Comparison of ENCODE assay signal across 32 cellular contexts in genomic region chr11:124743050-124743449, GRCh38. TPM values are rescaled to one million over a fixed set of nuclear protein-coding genes. Genes with fewer than 3 reads are reported as not detected.
"Had no signal": no experiment of that assay in that cellular context is flagged by ENCODE, and none has a peak within 500 bp of the region (broad histone marks: within the 10 kb centered on the region; RNA-seq: fewer than 3 reads in every experiment).

No MANE protein-coding gene starts in this region.

- H3K27ac ChIP-seq: brain microvascular endothelial cell, epithelial cell of prostate, esophagus squamous epithelium, gastroesophageal sphincter, heart right ventricle, hepatocyte, WERI-Rb-1 had no signal

- H3K4me3 ChIP-seq: esophagus squamous epithelium, gastroesophageal sphincter, heart right ventricle, hepatocyte had no signal

- H3K36me3 ChIP-seq: brain microvascular endothelial cell, esophagus squamous epithelium, gastroesophageal sphincter, heart right ventricle, WERI-Rb-1 had no signal

- DNase-seq: activated CD4-positive, alpha-beta memory T cell treated with anti-CD3 and anti-CD28 coated beads for 36 hours; activated CD4-positive, alpha-beta T cell treated with anti-CD3 and anti-CD28 coated beads for 36 hours; activated CD4-positive, alpha-beta T cell treated with anti-CD3 and anti-CD28 coated beads, Interleukin-2, amount 10 ng/mL, durations not matched to agents 24 days and 14 days; activated CD4-positive, CD25-positive, alpha-beta regulatory T cell; activated CD4-positive, CD25-positive, alpha-beta regulatory T cell treated with anti-CD3 and anti-CD28 coated beads, Interleukin-2, amount 50 U/mL, for 72 hours; activated CD8-positive, alpha-beta memory T cell treated with anti-CD3 and anti-CD28 coated beads, Interleukin-2, amount 10 ng/mL, durations not matched to agents 7 days and 5 days; activated CD8-positive, alpha-beta memory T cell treated with anti-CD3 and anti-CD28 coated beads, Interleukin-2, amount 50 U/mL, for 4 hours; activated CD8-positive, alpha-beta T cell treated with anti-CD3 and anti-CD28 coated beads, Interleukin-2, amount 10 ng/mL, durations not matched to agents 7 days and 5 days; activated gamma-delta T cell; activated naive CD4-positive, alpha-beta T cell; activated naive CD4-positive, alpha-beta T cell treated with anti-CD3 and anti-CD28 coated beads, Interleukin-2, amount 10 ng/mL, durations not matched to agents 7 days and 5 days; activated naive CD8-positive, alpha-beta T cell treated with anti-CD3 and anti-CD28 coated beads, Interleukin-2, amount 10 ng/mL, durations not matched to agents 7 days and 5 days; activated T-cell treated with anti-CD3 and anti-CD28 coated beads, Interleukin-2, amount 50 U/mL, for 1 hour; activated T-cell treated with anti-CD3 and anti-CD28 coated beads, Interleukin-2, amount 50 U/mL, for 48 hours; anterior cingulate cortex; brain microvascular endothelial cell; cortex of kidney; dermis blood vessel endothelial cell; effector CD8-positive, alpha-beta T cell; esophagus squamous epithelium; foreskin melanocyte; heart right ventricle; T1000; WERI-Rb-1 had no signal

- ATAC-seq: activated CD4-positive, alpha-beta T cell treated with anti-CD3 and anti-CD28 coated beads for 36 hours; activated CD8-positive, alpha-beta memory T cell treated with anti-CD3 and anti-CD28 coated beads, Interleukin-2, amount 10 ng/mL, durations not matched to agents 7 days and 5 days; activated CD8-positive, alpha-beta T cell treated with anti-CD3 and anti-CD28 coated beads, Interleukin-2, amount 10 ng/mL, durations not matched to agents 7 days and 5 days; activated naive CD4-positive, alpha-beta T cell treated with anti-CD3 and anti-CD28 coated beads, Interleukin-2, amount 50 U/mL, for 72 hours; gastroesophageal sphincter; heart right ventricle had no signal

- H3K9me3 ChIP-seq: esophagus squamous epithelium, gastroesophageal sphincter, heart right ventricle had no signal

RNA-seq across cellular contexts. Expression of gene NRGN, which starts 3.3 kb away (rescaled TPM):
- total RNA-seq: bronchial epithelial cell, hepatocyte had no signal

RNA-seq across cellular contexts. Expression of gene VSIG2, which starts 9.0 kb away (rescaled TPM):
- total RNA-seq: activated CD4-positive, alpha-beta T cell treated with anti-CD3 and anti-CD28 coated beads for 36 hours; activated CD8-positive, alpha-beta memory T cell treated with anti-CD3 and anti-CD28 coated beads, Interleukin-2, amount 10 ng/mL, durations not matched to agents 7 days and 5 days; activated CD8-positive, alpha-beta T cell treated with anti-CD3 and anti-CD28 coated beads, Interleukin-2, amount 10 ng/mL, durations not matched to agents 7 days and 5 days; activated naive CD4-positive, alpha-beta T cell treated with anti-CD3 and anti-CD28 coated beads, Interleukin-2, amount 50 U/mL, for 72 hours; activated T-helper 1 cell treated with anti-CD3 and anti-CD28 coated beads, Interleukin-12 subunit alpha, Interleukin-12 subunit beta, Interleukin-2, Interleukin-4 antibody, amounts not matched to agents 30 ng/mL and 10 ng/mL and 1 ng/mL, durations not matched to agents 14 hours and 24 hours and 36 hours; chondrocyte; fibroblast of lung had no signal
- polyA plus RNA-seq: fibroblast of lung had no signal

RNA-seq across cellular contexts. Expression of gene ESAM, which starts 19.0 kb away (rescaled TPM):
- total RNA-seq: activated CD4-positive, alpha-beta T cell treated with anti-CD3 and anti-CD28 coated beads, Interleukin-2, amount 10 ng/mL, durations not matched to agents 24 days and 14 days; bronchial epithelial cell had no signal
